8 cellular contexts compared by ENCODE assay signal in genomic region chr17:50661795-50662391, GRCh38.
DNase-seq lines count a peak whose midpoint lies in the region; ATAC-seq lines count a peak whose summit lies in the region.

No MANE protein-coding gene starts in this region.

- ATAC-seq in activated naive CD8-positive, alpha-beta T cell treated with anti-CD3 and anti-CD28 coated beads, Interleukin-2, amount 50 U/mL, for 24 hours = peak; percentile 74
- ATAC-seq in GM18909 (IDR thresholded peaks at IDR 0.05; ENCODE audit: poor library complexity, unreplicated experiment) = no peak

- DNase-seq in activated CD4-positive, alpha-beta T cell treated with anti-CD3 and anti-CD28 coated beads for 48 hours = peak; percentile 60
- no peak for DNase-seq in activated CD4-positive, alpha-beta T cell treated with anti-CD3 and anti-CD28 coated beads for 1 hour
- peak; percentile 92 for DNase-seq in NCI-H446 treated with DMSO at 0.1 percent for 48 hours (lab: John Stamatoyannopoulos, UW)
- peak; percentile 17 for DNase-seq in activated naive CD8-positive, alpha-beta T cell treated with anti-CD3 and anti-CD28 coated beads, Interleukin-2, amount 50 U/mL, for 24 hours
- peak; percentile 67 for DNase-seq in iPS-NIHi7 (ENCODE audit: extremely low spot score)
- peak in 2 of 3 experiments; percentile 23 for DNase-seq in stimulated activated CD4-positive, alpha-beta T cell treated with anti-CD3 and anti-CD28 coated beads, TNF-alpha, amount 100 ng/mL, for 24 hours (ENCODE audit: low read depth in 3 of 3)
- no peak for DNase-seq in MV-4-11 (lab: John Stamatoyannopoulos, UW)

- peak overlapping the region; percentile 81 for H3K27ac Mint-ChIP-seq in activated naive CD8-positive, alpha-beta T cell treated with anti-CD3 and anti-CD28 coated beads, Interleukin-2, amount 50 U/mL, for 24 hours

- H3K36me3 Mint-ChIP-seq in activated naive CD8-positive, alpha-beta T cell treated with anti-CD3 and anti-CD28 coated beads, Interleukin-2, amount 50 U/mL, for 24 hours (ENCODE audit: low read depth) = no peaks in the 10 kb centered on the region

- H3K4me3 Mint-ChIP-seq in activated naive CD8-positive, alpha-beta T cell treated with anti-CD3 and anti-CD28 coated beads, Interleukin-2, amount 50 U/mL, for 24 hours = no peak overlapping the region

- no peaks in the 10 kb centered on the region for H3K9me3 Mint-ChIP-seq in activated naive CD8-positive, alpha-beta T cell treated with anti-CD3 and anti-CD28 coated beads, Interleukin-2, amount 50 U/mL, for 24 hours

- no peaks in the 10 kb centered on the region for H3K27me3 Mint-ChIP-seq in activated naive CD8-positive, alpha-beta T cell treated with anti-CD3 and anti-CD28 coated beads, Interleukin-2, amount 50 U/mL, for 24 hours

- peaks cover 13% of the 10 kb centered on the region for H3K4me1 Mint-ChIP-seq in activated naive CD8-positive, alpha-beta T cell treated with anti-CD3 and anti-CD28 coated beads, Interleukin-2, amount 50 U/mL, for 24 hours

Comparison
In these comparisons a context has a peak if more than half of its experiments do, and no peak if none do; other contexts are left out.
1. DNase-seq: peak in activated CD4-positive, alpha-beta T cell treated with anti-CD3 and anti-CD28 coated beads for 48 hours (single experiment), NCI-H446 treated with DMSO at 0.1 percent for 48 hours (single experiment), activated naive CD8-positive, alpha-beta T cell treated with anti-CD3 and anti-CD28 coated beads, Interleukin-2, amount 50 U/mL, for 24 hours (single experiment), iPS-NIHi7 (single experiment) and stimulated activated CD4-positive, alpha-beta T cell treated with anti-CD3 and anti-CD28 coated beads, TNF-alpha, amount 100 ng/mL, for 24 hours (2 of 3); none in activated CD4-positive, alpha-beta T cell treated with anti-CD3 and anti-CD28 coated beads for 1 hour (single experiment) and MV-4-11 (single experiment).